Comparison of ENCODE assay signal across 34 cellular contexts in genomic region chr14:56635041-56635440, GRCh38.
"Had no signal": no experiment of that assay in that cellular context is flagged by ENCODE, and none has a peak within 500 bp of the region (broad histone marks: within the 10 kb centered on the region; RNA-seq: fewer than 3 reads in every experiment).

No MANE protein-coding gene starts in this region.

- H3K4me1 ChIP-seq: adrenal gland, ascending aorta, body of pancreas, breast epithelium had no signal

- FAIRE-seq: astrocyte, bronchial epithelial cell had no signal

- H3K9me3 ChIP-seq: body of pancreas had no signal

- DNase-seq: activated effector memory CD4-positive, alpha-beta T cell treated with anti-CD3 and anti-CD28 coated beads, Interleukin-2, amount 50 U/mL, for 16 hours; activated effector memory CD4-positive, alpha-beta T cell treated with Interleukin-2 at 50 U/mL for 16 hours; activated gamma-delta T cell; activated gamma-delta T cell treated with Interleukin-2 at 50 U/mL for 16 hours; activated naive CD4-positive, alpha-beta T cell; activated naive CD4-positive, alpha-beta T cell treated with anti-CD3 and anti-CD28 coated beads for 36 hours; activated naive CD4-positive, alpha-beta T cell treated with anti-CD3 and anti-CD28 coated beads, Interleukin-2, amount 10 ng/mL, durations not matched to agents 7 days and 5 days; activated naive CD4-positive, alpha-beta T cell treated with anti-CD3 and anti-CD28 coated beads, Interleukin-2, amount 50 U/mL, for 16 hours; activated naive CD4-positive, alpha-beta T cell treated with Interleukin-2 at 50 U/mL for 16 hours; activated naive CD8-positive, alpha-beta T cell treated with anti-CD3 and anti-CD28 coated beads for 36 hours; activated naive CD8-positive, alpha-beta T cell treated with anti-CD3 and anti-CD28 coated beads, Interleukin-2, amount 10 ng/mL, durations not matched to agents 7 days and 5 days; activated naive CD8-positive, alpha-beta T cell treated with anti-CD3 and anti-CD28 coated beads, Interleukin-2, amount 50 U/mL, for 24 hours; activated T-cell treated with anti-CD3 and anti-CD28 coated beads, Interleukin-2, amount 50 U/mL, for 1 hour; activated T-cell treated with anti-CD3 and anti-CD28 coated beads, Interleukin-2, amount 50 U/mL, for 24 hours; activated T-cell treated with anti-CD3 and anti-CD28 coated beads, Interleukin-2, amount 50 U/mL, for 4 hours; activated T-cell treated with anti-CD3 and anti-CD28 coated beads, Interleukin-2, amount 50 U/mL, for 48 hours; activated T-cell treated with anti-CD3 and anti-CD28 coated beads, Interleukin-2, amount 50 U/mL, for 72 hours; adrenal gland; amniotic stem cell; amygdala; anterior cingulate cortex; aorta; body of pancreas; brain microvascular endothelial cell; caudate nucleus; central memory CD4-positive, alpha-beta T cell; cerebellar nuclear complex had no signal

- ATAC-seq: activated naive CD4-positive, alpha-beta T cell treated with anti-CD3 and anti-CD28 coated beads, Interleukin-2, amount 50 U/mL, for 72 hours; activated naive CD8-positive, alpha-beta T cell treated with anti-CD3 and anti-CD28 coated beads, Interleukin-2, amount 50 U/mL, for 24 hours; activated T-cell treated with anti-CD3 and anti-CD28 coated beads, Interleukin-2, amount 50 U/mL, for 4 hours; activated T-cell treated with anti-CD3 and anti-CD28 coated beads, Interleukin-2, amount 50 U/mL, for 72 hours; activated T-helper 17 cell treated with anti-CD3 and anti-CD28 coated beads, Interleukin-2, amount 50 U/mL, for 72 hours; body of pancreas had no signal

- H3K27ac ChIP-seq: adrenal gland, ascending aorta, body of pancreas, brain microvascular endothelial cell, breast epithelium, cardiac muscle cell had no signal

- H3K27me3 ChIP-seq: adrenal gland, ascending aorta, body of pancreas, brain microvascular endothelial cell, breast epithelium, cardiac muscle cell had no signal

- H3K4me3 ChIP-seq: adrenal gland, ascending aorta, body of pancreas, breast epithelium, cardiac muscle cell had no signal
